ENCODE assay signal across 8 cellular contexts in the genomic region with DNA sequence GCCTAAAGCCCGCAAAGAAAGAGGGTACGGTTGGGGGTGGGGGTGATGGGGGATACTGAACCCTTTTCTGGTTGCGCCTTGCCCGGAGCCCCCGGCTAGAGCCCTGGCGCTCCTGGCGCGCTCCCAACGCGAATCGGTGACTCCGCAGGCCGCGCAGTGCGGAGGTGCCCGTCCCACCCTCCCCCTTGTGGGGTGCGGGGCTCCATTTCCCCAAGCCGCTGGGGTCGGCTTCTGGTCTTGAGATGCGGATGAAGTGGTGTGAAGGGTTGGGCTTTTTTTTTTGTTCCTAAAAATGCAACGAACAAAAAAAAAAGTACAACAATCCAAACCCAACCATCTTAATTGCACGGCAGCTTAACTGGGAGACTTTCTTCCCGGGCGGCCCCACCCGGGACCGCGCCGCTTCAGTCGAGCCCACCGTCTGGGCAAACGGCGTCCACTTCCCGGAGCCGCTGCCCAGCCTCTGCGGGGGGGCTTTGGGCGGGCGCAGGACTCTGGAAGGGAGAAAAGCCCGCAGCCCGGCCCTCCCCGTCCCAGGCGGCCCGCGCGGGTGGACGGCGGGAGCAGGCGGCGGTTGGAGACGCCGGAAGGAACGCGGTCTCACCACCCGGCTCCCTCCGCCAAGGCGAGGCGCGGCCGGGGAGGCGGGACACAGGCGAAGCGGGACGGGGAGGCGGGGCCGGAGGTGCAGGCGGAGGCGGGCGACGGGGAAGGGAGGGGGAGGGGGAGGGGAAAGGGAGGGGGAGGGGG. TPM values are rescaled to one million over a fixed set of nuclear protein-coding genes. Genes with fewer than 3 reads are reported as not detected.
DNase-seq lines count a peak whose midpoint lies in the region; ATAC-seq and TF ChIP-seq lines count a peak whose summit lies in the region.

No MANE protein-coding gene starts in this region.

- peaks cover 0 to 7% of the 10 kb centered on the region in 2 donors for H3K36me3 ChIP-seq in lung (ENCODE audit: control insufficient read depth in 2 of 2, insufficient read depth in 2 of 2, low read length in 2 of 2)

- H3K27me3 ChIP-seq in lung (ENCODE audit: control insufficient read depth, insufficient read depth): no peaks in the 10 kb centered on the region

- TF ChIP-seq CTCF in AG09309 (IDR thresholded peaks at IDR 0.05; ENCODE audit: control insufficient read depth, insufficient read depth, low read depth, low read length, missing control alignments) (no peak), lung (IDR thresholded peaks at IDR 0.05; ENCODE audit: control extremely low read depth, extremely low read depth) (no peak)
- no peak for TF ChIP-seq CTCF in activated CD8-positive, alpha-beta T cell treated with anti-CD3 and anti-CD28 coated beads for 36 hours (IDR thresholded peaks at IDR 0.05)

- WGBS in lung, 2 donors: 1% methylated on average over 58 to 65 of the region's 68 CpGs

- H3K4me3 Mint-ChIP-seq in activated CD8-positive, alpha-beta T cell treated with anti-CD3 and anti-CD28 coated beads for 36 hours: peak overlapping the region; percentile 68

- peaks cover 29% of the 10 kb centered on the region for H3K4me1 Mint-ChIP-seq in activated CD8-positive, alpha-beta T cell treated with anti-CD3 and anti-CD28 coated beads for 36 hours (ENCODE audit: low read depth)

- peak; percentile 61 for DNase-seq in AG09309 (ENCODE audit: low read depth)
- peak; percentile 64 for DNase-seq in NCI-H748 treated with DMSO at 0.1 percent for 48 hours (lab: John Stamatoyannopoulos, UW)
- peak; percentile 88 for DNase-seq in activated CD8-positive, alpha-beta T cell treated with anti-CD3 and anti-CD28 coated beads for 36 hours
- peak; percentile 95 for DNase-seq in ecto neural progenitor cell (ENCODE audit: low spot score)
- DNase-seq in lung (ENCODE audit: low spot score): peak; percentile 93
- DNase-seq in stimulated activated CD4-positive, alpha-beta T cell treated with anti-CD3 and anti-CD28 coated beads, Interleukin-4, amount 100 ng/mL, for 48 hours (ENCODE audit: low read depth in 2 of 2): peak; percentile 78 to 90

- no peaks in the 10 kb centered on the region for H3K9me3 ChIP-seq in lung (ENCODE audit: control insufficient read depth in 2 of 2, insufficient read depth in 1 of 2, low read length in 1 of 2)

- H3K27me3 Mint-ChIP-seq in activated CD8-positive, alpha-beta T cell treated with anti-CD3 and anti-CD28 coated beads for 36 hours: no peaks in the 10 kb centered on the region

- intact Hi-C loops in activated CD8-positive, alpha-beta T cell treated with anti-CD3 and anti-CD28 coated beads for 36 hours (cut with micrococcal nuclease): loop anchor here (2.0 to 5.0 kb wide), 2 partner anchors 78 to 126 kb away; no protein-coding TSS in a partner anchor

- POLR2A ChIA-PET in activated CD8-positive, alpha-beta T cell treated with anti-CD3 and anti-CD28 coated beads for 36 hours (lab: Charles Lee): interaction anchor here (1.1 to 3.5 kb wide), 8 partner anchors 10 to 896 kb away, joined by 3 to 32 read pairs (median 4); no protein-coding TSS in a partner anchor

- H3K27ac Mint-ChIP-seq in activated CD8-positive, alpha-beta T cell treated with anti-CD3 and anti-CD28 coated beads for 36 hours: peak overlapping the region; percentile 42

- H3K27ac ChIP-seq in lung (ENCODE audit: low read depth in 1 of 2, low read length in 1 of 2): peak overlapping the region; percentile 97 to 98

- peaks cover 24% of the 10 kb centered on the region for H3K36me3 Mint-ChIP-seq in activated CD8-positive, alpha-beta T cell treated with anti-CD3 and anti-CD28 coated beads for 36 hours (ENCODE audit: low read depth)

- CTCF ChIA-PET in activated CD8-positive, alpha-beta T cell treated with anti-CD3 and anti-CD28 coated beads for 36 hours (lab: Charles Lee): interaction anchor here (0.8 to 2.8 kb wide), 19 partner anchors 10 to 918 kb away, joined by 3 to 29 read pairs (median 5); partner anchors contain the start of gene SPRYD7

- ATAC-seq in GM18909 (IDR thresholded peaks at IDR 0.05; ENCODE audit: poor library complexity, unreplicated experiment) (peak; percentile 60), HG03159 (IDR thresholded peaks at IDR 0.05; ENCODE audit: unreplicated experiment) (peak; percentile 45), lung (ENCODE audit: insufficient read depth, low FRiP score) (peak; percentile 84)
- peak; percentile 71 for ATAC-seq in activated CD8-positive, alpha-beta T cell treated with anti-CD3 and anti-CD28 coated beads for 36 hours

- H3K4me3 ChIP-seq in AG09309 (ENCODE audit: control insufficient read depth, low read depth, low read length) (peak overlapping the region; percentile 73), lung (peak overlapping the region; percentile 67)

- peaks cover 2 to 18% of the 10 kb centered on the region in 2 donors for H3K4me1 ChIP-seq in lung (ENCODE audit: control insufficient read depth in 2 of 2, insufficient read depth in 2 of 2, low read length in 2 of 2)

- no peaks in the 10 kb centered on the region for H3K9me3 Mint-ChIP-seq in activated CD8-positive, alpha-beta T cell treated with anti-CD3 and anti-CD28 coated beads for 36 hours

RNA-seq across cellular contexts. Expression of gene TRIM13, which starts 0.5 kb away (rescaled TPM):
- total RNA-seq in activated CD8-positive, alpha-beta T cell treated with anti-CD3 and anti-CD28 coated beads for 36 hours: 10 to 100 TPM; 12.5 to 13.4 TPM
- total RNA-seq in lung: 10 to 100 TPM; 27.3 to 45.4 TPM
- 10 to 100 TPM; 14.9 to 33.0 TPM for polyA plus RNA-seq in lung

RNA-seq across cellular contexts. Expression of gene KCNRG, which starts 18.9 kb away (rescaled TPM):
- total RNA-seq in activated CD8-positive, alpha-beta T cell treated with anti-CD3 and anti-CD28 coated beads for 36 hours: under 1 TPM; 0.18 to 0.36 TPM
- 10 to 100 TPM in 1 of 2 donors, 1 to 10 TPM in 1; 9.0 to 13.6 TPM for total RNA-seq in lung
- 1 to 10 TPM; 2.9 to 4.8 TPM for polyA plus RNA-seq in lung

Comparison
In these comparisons a context has a peak if more than half of its experiments do, and no peak if none do; other contexts are left out.
1. Peak in every context shown above with its lines: DNase-seq, ATAC-seq, H3K4me3 ChIP-seq and H3K27ac ChIP-seq.
2. RNA of gene KCNRG, which starts 18.9 kb away (total RNA-seq): 9.0 to 13.6 TPM in lung; 0.18 to 0.36 TPM in activated CD8-positive, alpha-beta T cell treated with anti-CD3 and anti-CD28 coated beads for 36 hours; every median in the first group is over 4 times any median in the second.